9 cellular contexts compared by ENCODE assay signal in genomic region chr5:140240987-140241706, GRCh38.
A peak's percentile ranks its signal among the peaks of the same experiment; 100 is the strongest.
DNase-seq lines count a peak whose midpoint lies in the region; ATAC-seq, FAIRE-seq and TF ChIP-seq lines count a peak whose summit lies in the region.
"Had no signal": no experiment of that assay in that cellular context is flagged by ENCODE, and none has a peak within 500 bp of the region (broad histone marks: within the 10 kb centered on the region; RNA-seq: fewer than 3 reads in every experiment).

No MANE protein-coding gene starts in this region.

- no peak overlapping the region; the same call in 1 of the 2 replicates for H3K14ac ChIP-seq in H9 (ENCODE audit: insufficient read depth, low read length)

- peaks cover 30 to 32% of the 10 kb centered on the region in 2 experiments for H3K4me1 Mint-ChIP-seq in H9
- H3K4me1 Mint-ChIP-seq in activated naive CD4-positive, alpha-beta T cell treated with anti-CD3 and anti-CD28 coated beads for 36 hours (ENCODE audit: low read depth), result peaks cover 18% of the 10 kb centered on the region

- H3K36me3 ChIP-seq in PC-9 (ENCODE audit: low read depth), result 0 out of 2 replicates have a peak, but pooled peaks cover 3% of the 10 kb centered on the region
- H3K36me3 ChIP-seq in mesodermal cell (ENCODE audit: control insufficient read depth, insufficient read depth, low read length), result peaks cover 15% of the 10 kb centered on the region

- TF ChIP-seq CTCF in H9 (conservative IDR thresholded peaks at IDR 0.05) (no peak), PC-9 (conservative IDR thresholded peaks at IDR 0.05) (no peak)

- H3K79me2 ChIP-seq in H9 (ENCODE audit: insufficient read depth, low read length), result no peaks in the 10 kb centered on the region
- H3K79me2 ChIP-seq in PC-9 (ENCODE audit: low read depth), result no peaks in the 10 kb centered on the region

- H3K4me1 ChIP-seq in H9 (ENCODE audit: insufficient read depth, low read length), result peaks cover 9% of the 10 kb centered on the region
- H3K4me1 ChIP-seq in PC-9 (replicated peaks; ENCODE audit: insufficient read depth), result peaks cover 28% of the 10 kb centered on the region
- H3K4me1 ChIP-seq in mesodermal cell (ENCODE audit: control insufficient read depth, insufficient read depth, low read length, poor library complexity, severe bottlenecking), result peaks cover 33% of the 10 kb centered on the region

- no peaks in the 10 kb centered on the region for H3K27me3 ChIP-seq in H9 (ENCODE audit: insufficient read depth, low read length)
- H3K27me3 ChIP-seq in PC-9 (ENCODE audit: insufficient read depth, low read depth), result no peaks in the 10 kb centered on the region
- H3K27me3 ChIP-seq: neutrophil had no signal

- H3K36me3 Mint-ChIP-seq in H9 (ENCODE audit: insufficient read depth in 1 of 3, low read depth in 3 of 3), result peaks cover 0 to 18% (median 6%) of the 10 kb centered on the region in 3 experiments; a peak in 4 of 7 replicates
- peaks cover 11% of the 10 kb centered on the region for H3K36me3 Mint-ChIP-seq in activated naive CD4-positive, alpha-beta T cell treated with anti-CD3 and anti-CD28 coated beads for 36 hours (ENCODE audit: low read depth)

- H3K9ac ChIP-seq in H9 (ENCODE audit: extremely low read depth, insufficient read length, low read length), result no peak overlapping the region

- H4K20me1 ChIP-seq in H9 (ENCODE audit: control insufficient read depth, insufficient read depth, insufficient read length) (no peaks in the 10 kb centered on the region), PC-9 (ENCODE audit: insufficient read depth) (no peaks in the 10 kb centered on the region)

- no peaks in the 10 kb centered on the region for H3K23me2 ChIP-seq in H9 (ENCODE audit: insufficient read length, low read depth, low read length, poor library complexity, severe bottlenecking)

- H4K91ac ChIP-seq in H9 (ENCODE audit: insufficient read length, low read depth, low read length), result no peak overlapping the region

- H3K9me3 Mint-ChIP-seq in H9, result no peaks in the 10 kb centered on the region
- H3K9me3 Mint-ChIP-seq in activated naive CD4-positive, alpha-beta T cell treated with anti-CD3 and anti-CD28 coated beads for 36 hours, result no peaks in the 10 kb centered on the region

- no peaks in the 10 kb centered on the region for H3K9me2 ChIP-seq in PC-9 (ENCODE audit: insufficient read depth)

- peak; percentile 90 for DNase-seq in H9
- peak; percentile 59 to 75 for DNase-seq in PC-9
- peak; percentile 87 for DNase-seq in epidermal melanocyte (ENCODE audit: insufficient read length, low spot score)
- peak; percentile 79 for DNase-seq in urothelium cell line (ENCODE audit: low spot score)
- DNase-seq in activated naive CD4-positive, alpha-beta T cell treated with anti-CD3 and anti-CD28 coated beads for 36 hours, result no peak

- H2AFZ ChIP-seq in H9 (ENCODE audit: low read length), result no peak overlapping the region
- H2AFZ ChIP-seq in PC-9, result no peak overlapping the region

- BruUV-seq in PC-9 (replicated peaks; lab: Mats Ljungman, UMichigan), result no TSS peak

- H3K18ac ChIP-seq in H9 (ENCODE audit: insufficient read length, low read depth, low read length), result peak overlapping the region; percentile 29

- H3K4ac ChIP-seq in H9 (ENCODE audit: low read depth, low read length), result no peak overlapping the region

- POLR2A ChIA-PET in PC-9 (lab: Charles Lee; ENCODE audit: unreplicated experiment), result interaction anchor here (0.6 kb wide), 1 partner anchor 762 kb away, joined by 3 read pairs; no protein-coding TSS in a partner anchor

- H3K4me3 Mint-ChIP-seq in H9, result no peak overlapping the region
- no peak overlapping the region for H3K4me3 Mint-ChIP-seq in activated naive CD4-positive, alpha-beta T cell treated with anti-CD3 and anti-CD28 coated beads for 36 hours

- no peak for ATAC-seq in GM18498 (IDR thresholded peaks at IDR 0.05; ENCODE audit: unreplicated experiment)
- ATAC-seq in GM18519 (IDR thresholded peaks at IDR 0.05; ENCODE audit: low FRiP score, unreplicated experiment), result no peak

- no CpG with 5 or more reads among the region's 9 CpGs for WGBS in H9 (ENCODE audit: extremely low coverage, insufficient read length, low lambda C conversion rate)
- 59 to 73% methylated on average over 8 to 9 of the region's 9 CpGs for WGBS in mesodermal cell (ENCODE audit: insufficient coverage in 2 of 2), 2 experiments

- CTCF ChIA-PET in PC-9 (lab: Charles Lee), result interaction anchor here (1.0 to 1.9 kb wide), 3 partner anchors 20 to 118 kb away, joined by 3 to 8 read pairs (median 5); no protein-coding TSS in a partner anchor
- CTCF ChIA-PET in activated naive CD4-positive, alpha-beta T cell treated with anti-CD3 and anti-CD28 coated beads for 36 hours (lab: Charles Lee), result interaction anchor here (0.6 to 15.8 kb wide), 9 partner anchors 20 to 441 kb away, joined by 3 to 634 read pairs (median 4); partner anchors contain the start of genes HBEGF, PFDN1 and SLC4A9

- H3K4me2 ChIP-seq in H9 (ENCODE audit: insufficient read depth, insufficient read length, low read length) (no peak overlapping the region), PC-9 (no peak overlapping the region)

- H3T11ph ChIP-seq in H9 (ENCODE audit: low read length), result no peak overlapping the region

- H3K9me3 ChIP-seq in H9 (ENCODE audit: control insufficient read depth, low read depth, low read length) (no peaks in the 10 kb centered on the region), PC-9 (ENCODE audit: insufficient read depth, low read depth) (no peaks in the 10 kb centered on the region), mesodermal cell (ENCODE audit: control insufficient read depth, low read length) (no peaks in the 10 kb centered on the region)
- H3K9me3 ChIP-seq: neutrophil had no signal

- H4K5ac ChIP-seq in H9 (ENCODE audit: insufficient read length, low read depth, low read length), result no peak overlapping the region

- intact Hi-C loops in PC-9 (cut with micrococcal nuclease; ENCODE audit: unreplicated experiment), result loop anchor here (5.0 kb wide), 3 partner anchors 64 to 476 kb away; partner anchors contain the start of genes CD14 and CYSTM1
- intact Hi-C loops in activated naive CD4-positive, alpha-beta T cell treated with anti-CD3 and anti-CD28 coated beads for 36 hours (cut with micrococcal nuclease), result loop anchor here (1.0 kb wide), 2 partner anchors 110 to 116 kb away; no protein-coding TSS in a partner anchor

- no peak for FAIRE-seq in urothelium cell line (lab: Jason Lieb, UNC)

- no peak overlapping the region for H2BK120ac ChIP-seq in H9 (ENCODE audit: low read depth, low read length, poor library complexity, severe bottlenecking)

- no peaks in the 10 kb centered on the region for H3K27me3 Mint-ChIP-seq in H9 (ENCODE audit: low read depth)
- no peaks in the 10 kb centered on the region for H3K27me3 Mint-ChIP-seq in activated naive CD4-positive, alpha-beta T cell treated with anti-CD3 and anti-CD28 coated beads for 36 hours (ENCODE audit: low read depth)

- no peak overlapping the region for H3K23ac ChIP-seq in H9 (ENCODE audit: insufficient read length, low read depth, low read length)

- H2BK20ac ChIP-seq in H9 (ENCODE audit: low read depth, low read length, poor library complexity, severe bottlenecking), result no peak overlapping the region

- H3K56ac ChIP-seq in H9 (ENCODE audit: insufficient read length, low read depth, low read length), result no peak overlapping the region

- H2AK5ac ChIP-seq in H9 (ENCODE audit: insufficient read length, low read length), result no peak overlapping the region

- H2BK5ac ChIP-seq in H9 (ENCODE audit: insufficient read length, low read length), result no peak overlapping the region

- H2BK12ac ChIP-seq in H9 (ENCODE audit: insufficient read length, low read depth, low read length), result no peak overlapping the region

- H2BK15ac ChIP-seq in H9 (ENCODE audit: low read depth, low read length), result no peak overlapping the region

- H3K79me1 ChIP-seq in H9 (ENCODE audit: insufficient read depth, low read depth, low read length, poor library complexity, severe bottlenecking), result no peaks in the 10 kb centered on the region

- H3K27ac Mint-ChIP-seq in H9, result peak overlapping the region; percentile 61 to 87 (median 67); a peak in 4 of 7 replicates
- no peak overlapping the region for H3K27ac Mint-ChIP-seq in activated naive CD4-positive, alpha-beta T cell treated with anti-CD3 and anti-CD28 coated beads for 36 hours

- H3K27ac ChIP-seq in H9 (ENCODE audit: insufficient read length, low read depth, low read length) (no peak overlapping the region), PC-9 (no peak overlapping the region), mesodermal cell (ENCODE audit: low read depth, low read length, severe bottlenecking) (peak overlapping the region; percentile 68)
- H3K27ac ChIP-seq: neutrophil had no signal

- H3K4me3 ChIP-seq in PC-9 (no peak overlapping the region), mesodermal cell (ENCODE audit: extremely low read depth, insufficient read depth, low read length, poor library complexity, severe bottlenecking) (no peak overlapping the region)

- H4K8ac ChIP-seq in H9 (replicated peaks; ENCODE audit: insufficient read length, low read depth, low read length), result no peak overlapping the region

- peaks cover 16% of the 10 kb centered on the region; the same call in 1 of the 2 replicates for H3F3A ChIP-seq in PC-9 (ENCODE audit: insufficient read depth, low read depth)
